Comparison of ENCODE assay signal across 8 cellular contexts in genomic region chr2:61853848-61854434, GRCh38. TPM values are rescaled to one million over a fixed set of nuclear protein-coding genes. Genes with fewer than 3 reads are reported as not detected.
A peak's percentile ranks its signal among the peaks of the same experiment; 100 is the strongest.
DNase-seq lines count a peak whose midpoint lies in the region; ATAC-seq and TF ChIP-seq lines count a peak whose summit lies in the region.

TSS of gene FAM161A (minus strand) at chr2:61854060. CDS start at chr2:61854041, 19 bp downstream.

- H3K27ac ChIP-seq in spleen = peak within 1 kb of the TSS; percentile 70 to 87 (median 82)

- POLR2A ChIA-PET in WTC11 (lab: Charles Lee) = interaction anchor here (1.3 to 1.6 kb wide), 2 partner anchors 13 to 90 kb away, joined by 4 read pairs; no protein-coding TSS in a partner anchor

- H3K27ac Mint-ChIP-seq in WTC11 = peak within 1 kb of the TSS; percentile 95

- H3K4me1 Mint-ChIP-seq in WTC11 = peaks cover 14% of the 10 kb centered on the region

- intact Hi-C loops in spleen (cut with DNase I; ENCODE audit: low total_unique reads) = no loop called here

- H3K9me3 Mint-ChIP-seq in WTC11 = no peaks in the 10 kb centered on the region

- H3K36me3 ChIP-seq in spleen = no peaks in the 10 kb centered on the region

- no peaks in the 10 kb centered on the region for H3K27me3 Mint-ChIP-seq in WTC11 (ENCODE audit: low read depth)

- CTCF ChIA-PET in WTC11 (lab: Charles Lee) = interaction anchor here (0.9 to 1.9 kb wide), 5 partner anchors 9 to 52 kb away, joined by 3 to 5 read pairs (median 3); partner anchors contain the start of gene COMMD1

- 0 to 1% (median 1%) methylated on average over 26 to 39 of the region's 39 CpGs for WGBS in spleen, 5 donors

- no peaks in the 10 kb centered on the region for H3K9me3 ChIP-seq in spleen

- DNase-seq in AG08395 (ENCODE audit: low spot score) (peak; percentile 85), NCI-H2171 treated with DMSO at 0.1 percent for 48 hours (lab: John Stamatoyannopoulos, UW) (peak; percentile 74), WTC11 (ENCODE audit: low spot score) (peak; percentile 84), cardiac fibroblast (ENCODE audit: low read depth in 2 of 2) (peak; percentile 84 to 88), inferior parietal cortex (ENCODE audit: extremely low spot score) (peak; percentile 89), spleen (peak; percentile 96)

- no peaks in the 10 kb centered on the region for H3K27me3 ChIP-seq in spleen (replicated peaks in 1 of 7)

- TF ChIP-seq POLR2A in spleen (IDR thresholded peaks at IDR 0.05) = peak in 1 of 3 donors; percentile 13

- no peaks in the 10 kb centered on the region for H3K36me3 Mint-ChIP-seq in WTC11

- peak; percentile 85 for ATAC-seq in GM18907 (IDR thresholded peaks at IDR 0.05; ENCODE audit: unreplicated experiment)
- peak; percentile 81 for ATAC-seq in HG03135 (IDR thresholded peaks at IDR 0.05; ENCODE audit: unreplicated experiment)
- peak; percentile 76 for ATAC-seq in WTC11

- peak within 1 kb of the TSS; percentile 92 for H3K4me3 Mint-ChIP-seq in WTC11

- H3K4me1 ChIP-seq in spleen = peaks cover 4 to 19% (median 15%) of the 10 kb centered on the region in 6 donors

- peak within 1 kb of the TSS; percentile 89 to 94 for H3K4me3 ChIP-seq in cardiac fibroblast (replicated peaks in 1 of 2; ENCODE audit: low read depth in 2 of 2, low read length in 2 of 2)
- H3K4me3 ChIP-seq in spleen = peak within 1 kb of the TSS; percentile 83 to 97 (median 90)

- TF ChIP-seq CTCF in WTC11 (IDR thresholded peaks at IDR 0.05) = no peak
- no peak for TF ChIP-seq CTCF in cardiac fibroblast (IDR thresholded peaks at IDR 0.05; ENCODE audit: low read depth, low read length)
- peak in 3 of 11 experiments; percentile 4 to 9 (median 9) for TF ChIP-seq CTCF in spleen (IDR thresholded peaks at IDR 0.05 in 8 of 11, conservative IDR thresholded peaks at IDR 0.05 in 3 of 11)

TF ChIP-seq in WTC11, 78 proteins besides CTCF, POLR2A, EP300 and RAD21 (continues in another document):
- TF ChIP-seq ATF2 (CRISPR knock-in tag; IDR thresholded peaks at IDR 0.05; ENCODE audit: borderline replicate concordance, low read depth) = no peak
- TF ChIP-seq NR3C1 (CRISPR knock-in tag; conservative IDR thresholded peaks at IDR 0.05; ENCODE audit: low read depth) = peak; percentile 57; the same call in 1 of the 2 replicates
- no peak for TF ChIP-seq JUN (CRISPR knock-in tag; IDR thresholded peaks at IDR 0.05)
- peak; percentile 89 for TF ChIP-seq E2F4 (CRISPR knock-in tag; IDR thresholded peaks at IDR 0.05; ENCODE audit: borderline replicate concordance, low read depth)
- no peak for TF ChIP-seq ZNF138 (CRISPR knock-in tag; conservative IDR thresholded peaks at IDR 0.05)
- TF ChIP-seq CREM (CRISPR knock-in tag; IDR thresholded peaks at IDR 0.05) = peak; percentile 57; the same call in 1 of the 2 replicates
- TF ChIP-seq TP53 (CRISPR knock-in tag; IDR thresholded peaks at IDR 0.05) = no peak
- TF ChIP-seq USF2 (CRISPR knock-in tag; IDR thresholded peaks at IDR 0.05) = no peak
- peak; percentile 100 for TF ChIP-seq E2F5 (CRISPR knock-in tag; IDR thresholded peaks at IDR 0.05)
- peak; percentile 47; the same call in 1 of the 2 replicates for TF ChIP-seq ARID4B (CRISPR knock-in tag; IDR thresholded peaks at IDR 0.05; ENCODE audit: borderline replicate concordance)
- TF ChIP-seq PRRX2 (CRISPR knock-in tag; IDR thresholded peaks at IDR 0.05) = no peak
- TF ChIP-seq HMGA2 (CRISPR knock-in tag; IDR thresholded peaks at IDR 0.05) = no peak
- no peak for TF ChIP-seq AR (CRISPR knock-in tag; IDR thresholded peaks at IDR 0.05)
- 0 out of 2 replicates have a peak, but pooled peaks have one; percentile 20 for TF ChIP-seq ZNF317 (CRISPR knock-in tag; IDR thresholded peaks at IDR 0.05; ENCODE audit: borderline replicate concordance, low read depth)
- TF ChIP-seq ETV6 (CRISPR knock-in tag; IDR thresholded peaks at IDR 0.05) = peak; percentile 58

RNA-seq across cellular contexts. Expression of gene FAM161A, which starts in this region (rescaled TPM):
- total RNA-seq in WTC11 (2021) (11.0 to 12.4 TPM (median 11.9 TPM) in 3 replicates), spleen (1 to 10 TPM; 1.2 to 3.1 (median 2.0) TPM)
- 1 to 10 TPM in 2 of 3 donors, under 1 TPM in 1; 0.76 to 1.5 (median 1.2) TPM for polyA plus RNA-seq in spleen

Comparison
In these comparisons a context has a peak if more than half of its experiments do, and no peak if none do; other contexts are left out.
1. Peak in every context shown above with its lines: DNase-seq, ATAC-seq, H3K4me3 ChIP-seq and H3K27ac ChIP-seq.